10 cellular contexts compared by ENCODE assay signal in the genomic region with DNA sequence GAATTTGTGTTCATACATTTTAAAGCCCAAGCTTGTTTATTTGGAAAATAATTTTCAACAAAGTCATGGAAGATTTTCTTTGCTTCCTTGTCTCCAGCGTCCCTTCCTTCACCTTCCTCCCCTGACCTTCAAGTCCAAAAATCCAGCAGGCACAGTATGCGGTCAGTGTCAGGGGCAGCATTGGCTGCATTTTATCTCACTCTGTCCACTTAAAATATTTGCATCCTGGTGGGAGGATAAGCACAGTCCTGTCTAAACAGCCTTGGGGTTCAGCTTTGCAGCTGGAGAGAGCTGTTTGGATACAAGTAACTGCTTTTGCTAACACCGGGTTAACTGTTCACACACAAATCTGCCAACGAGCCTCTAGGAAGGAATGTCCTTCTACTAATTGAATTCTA.
A peak's percentile ranks its signal among the peaks of the same experiment; 100 is the strongest.
DNase-seq lines count a peak whose midpoint lies in the region; ATAC-seq and TF ChIP-seq lines count a peak whose summit lies in the region.
"Had no signal": no experiment of that assay in that cellular context is flagged by ENCODE, and none has a peak within 500 bp of the region (broad histone marks: within the 10 kb centered on the region; RNA-seq: fewer than 3 reads in every experiment).

No MANE protein-coding gene starts in this region.

- no peak overlapping the region for H2BK120ac ChIP-seq in neuronal stem cell (ENCODE audit: low read depth, low read length)

- H2AFZ ChIP-seq in neuronal stem cell (ENCODE audit: low read length) (peak overlapping the region; percentile 70), PC-3 (ENCODE audit: low read length) (no peak overlapping the region)

- BruUV-seq in PC-3 (replicated peaks; lab: Mats Ljungman, UMichigan): no TSS peak

- H2BK12ac ChIP-seq in neuronal stem cell (ENCODE audit: low read length): no peak overlapping the region

- intact Hi-C loops in Right ventricle myocardium inferior (cut with DNase I) (loop anchor here (10.0 kb wide), 1 partner anchor 490 kb away; a partner anchor contains a TSS), cardiac septum (cut with DNase I) (no loop called here), heart right ventricle (cut with DNase I) (loop anchor here in 7 of 10 donors (10.0 kb wide), 3 partner anchors 270 to 590 kb away; no protein-coding TSS in a partner anchor), PC-3 (cut with micrococcal nuclease) (loop anchor here (10.0 kb wide), 1 partner anchor 610 kb away; no protein-coding TSS in a partner anchor)

- H3K4me3 ChIP-seq in heart right ventricle: no peak overlapping the region
- H3K4me3 ChIP-seq in neuronal stem cell (ENCODE audit: low read length in 2 of 2): no peak overlapping the region
- no peak overlapping the region for H3K4me3 ChIP-seq in PC-3 (ENCODE audit: low read length)
- H3K4me3 ChIP-seq: A549 had no signal

- H3K36me3 ChIP-seq in heart right ventricle (no peaks in the 10 kb centered on the region), neuronal stem cell (replicated peaks in 1 of 2; ENCODE audit: control insufficient read depth in 2 of 2, insufficient read depth in 2 of 2, low read length in 2 of 2) (no peaks in the 10 kb centered on the region), PC-3 (ENCODE audit: low read depth, low read length) (no peaks in the 10 kb centered on the region)

- H3K9me3 ChIP-seq in heart right ventricle (no peaks in the 10 kb centered on the region), neuronal stem cell (replicated peaks in 1 of 2; ENCODE audit: control insufficient read depth in 2 of 2, insufficient read depth in 1 of 2, low read depth in 1 of 2, low read length in 2 of 2) (no peaks in the 10 kb centered on the region), PC-3 (ENCODE audit: low read length) (no peaks in the 10 kb centered on the region)
- H3K9me3 ChIP-seq: A549 had no signal

- H3K4me1 ChIP-seq in heart right ventricle (peaks cover 0 to 49% (median 22%) of the 10 kb centered on the region in 9 donors), neuronal stem cell (ENCODE audit: control insufficient read depth in 2 of 2, insufficient read depth in 1 of 2, low read depth in 1 of 2, low read length in 2 of 2) (peaks cover 9 to 21% of the 10 kb centered on the region in 2 donors), PC-3 (ENCODE audit: insufficient read depth, low read length) (0 out of 2 replicates have a peak, but pooled peaks cover 7% of the 10 kb centered on the region)
- H3K4me1 ChIP-seq: A549 had no signal

- H3K27ac ChIP-seq in heart right ventricle (peak overlapping the region in 9 of 10 donors; percentile 16 to 72 (median 60)), neuronal stem cell (replicated peaks; ENCODE audit: low read length) (no peak overlapping the region), PC-3 (ENCODE audit: low read length) (no peak overlapping the region)
- H3K27ac ChIP-seq: A549 had no signal

- no peaks in the 10 kb centered on the region for H4K20me1 ChIP-seq in PC-3 (ENCODE audit: low read length)

- no peak overlapping the region for H2BK15ac ChIP-seq in neuronal stem cell (ENCODE audit: low read length)

- CTCF ChIA-PET in PC-3 (lab: Charles Lee): no interaction called here

- H4K8ac ChIP-seq in neuronal stem cell (ENCODE audit: low read depth, low read length): no peak overlapping the region

- H3K14ac ChIP-seq in neuronal stem cell (ENCODE audit: low read length): no peak overlapping the region

- H3K4me2 ChIP-seq in neuronal stem cell (ENCODE audit: insufficient read depth, low read length, poor library complexity, severe bottlenecking) (no peak overlapping the region), PC-3 (ENCODE audit: low read length) (no peak overlapping the region)
- H3K4me2 ChIP-seq: A549 had no signal

- WGBS in heart right ventricle, 2 donors: 18 to 23% methylated on average over 4 of the region's 4 CpGs
- WGBS in neuronal stem cell (ENCODE audit: extremely low coverage in 2 of 2, insufficient read length in 2 of 2, insufficient replicate concordance in 1 of 2), 2 donors: no CpG with 5 or more reads among the region's 4 CpGs

- H2BK5ac ChIP-seq in neuronal stem cell (ENCODE audit: low read length): no peak overlapping the region

- no peak overlapping the region for H3K4ac ChIP-seq in neuronal stem cell (ENCODE audit: low read length)

- no peak overlapping the region for H3K9ac ChIP-seq in neuronal stem cell (ENCODE audit: low read depth, low read length, poor library complexity)
- H3K9ac ChIP-seq in PC-3 (ENCODE audit: low read length): no peak overlapping the region

- H3K18ac ChIP-seq in neuronal stem cell (ENCODE audit: low read length): no peak overlapping the region

- H3K79me1 ChIP-seq in neuronal stem cell (ENCODE audit: low read depth, low read length): no peaks in the 10 kb centered on the region

- no peak overlapping the region for H4K91ac ChIP-seq in neuronal stem cell (ENCODE audit: low read depth, low read length, poor library complexity)

- peak; percentile 38 for ATAC-seq in Right ventricle myocardium inferior
- ATAC-seq in heart right ventricle: peak in 6 of 8 donors; percentile 18 to 67 (median 54)
- no peak for ATAC-seq in PC-3

- no peaks in the 10 kb centered on the region for H3F3A ChIP-seq in PC-3 (ENCODE audit: low read length, unreplicated experiment)

- TF ChIP-seq CTCF in heart right ventricle (IDR thresholded peaks at IDR 0.05) (no peak), PC-3 (conservative IDR thresholded peaks at IDR 0.05; ENCODE audit: low read depth, low read length) (no peak)

- DNase-seq in Right ventricle myocardium inferior (ENCODE audit: missing footprints) (no peak), cardiac septum (ENCODE audit: low spot score) (no peak), heart right ventricle (no peak), neuronal stem cell (ENCODE audit: low spot score) (no peak), 8988T (no peak), PC-3 (no peak), SHP77 (lab: John Stamatoyannopoulos, UW) (no peak), DMS79 treated with DMSO at 0.1 percent for 48 hours (lab: John Stamatoyannopoulos, UW) (no peak)
- DNase-seq: stimulated activated CD4-positive, alpha-beta T cell treated with anti-CD3 and anti-CD28 coated beads, Interleukin-12 subunit alpha, Interleukin-12 subunit beta, amount 100 ng/mL, for 4 hours had no signal

- H3K23ac ChIP-seq in neuronal stem cell (ENCODE audit: low read depth, low read length, poor library complexity): no peak overlapping the region

- no peaks in the 10 kb centered on the region for H3K9me2 ChIP-seq in PC-3 (replicated peaks; ENCODE audit: low read length)

- H3K27me3 ChIP-seq in heart right ventricle (no peaks in the 10 kb centered on the region), neuronal stem cell (ENCODE audit: control insufficient read depth in 3 of 3, insufficient read depth in 3 of 3, low read depth in 1 of 3, low read length in 3 of 3) (peaks cover 0 to 7% (median 0%) of the 10 kb centered on the region in 3 experiments), PC-3 (ENCODE audit: low read length) (peaks cover 13% of the 10 kb centered on the region; the same call in 1 of the 2 replicates)

- no peak overlapping the region for H2AK5ac ChIP-seq in neuronal stem cell (ENCODE audit: low read depth, low read length)

- POLR2A ChIA-PET in PC-3 (lab: Charles Lee; ENCODE audit: unreplicated experiment): no interaction called here

- H3K79me2 ChIP-seq in PC-3 (ENCODE audit: low read length): no peaks in the 10 kb centered on the region

Comparison
In these comparisons a context has a peak if more than half of its experiments do, and no peak if none do; other contexts are left out.
1. H3K27ac ChIP-seq: peak in heart right ventricle (9 of 10); none in neuronal stem cell (single experiment) and PC-3 (single experiment).